In the genomic region with DNA sequence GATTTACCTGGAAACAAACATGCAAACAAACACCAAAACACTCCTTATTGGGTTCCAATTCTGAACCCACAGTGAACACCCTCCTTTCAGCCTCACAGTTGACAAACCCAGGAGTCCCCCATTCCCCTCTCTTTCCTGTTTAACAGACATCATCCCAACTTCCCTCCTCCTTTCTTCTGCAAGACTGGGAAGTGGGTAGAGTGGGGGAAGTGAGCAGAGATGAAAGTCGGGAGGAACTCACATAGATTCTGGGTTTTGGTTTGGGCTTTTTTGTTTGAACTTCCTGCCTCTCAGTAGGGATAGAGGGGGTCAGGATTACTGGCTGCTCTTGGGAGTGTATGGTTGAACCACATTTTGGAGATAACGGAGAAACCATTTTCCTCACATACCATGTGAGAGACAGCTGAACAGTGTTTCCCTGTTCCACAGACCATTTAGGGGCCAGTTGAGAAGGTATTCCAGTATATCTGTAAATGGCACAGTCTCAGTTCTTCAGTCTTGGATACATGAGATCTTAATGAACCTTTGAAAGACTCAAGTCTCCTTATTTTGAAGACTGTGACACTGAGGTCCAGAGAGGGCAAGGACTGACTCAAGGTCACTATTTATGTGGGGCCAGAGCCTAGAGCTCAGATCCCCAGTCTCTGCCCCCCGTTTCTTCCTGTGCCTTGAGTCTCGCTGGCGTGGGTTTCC, we compare ENCODE assay signal across 3 cellular contexts.
TF ChIP-seq lines count a peak whose summit lies in the region.

No MANE protein-coding gene starts in this region.

TF ChIP-seq in IMR-90, 13 proteins besides CTCF, POLR2A, EP300 and RAD21:
- no peak for TF ChIP-seq RFX5 (IDR thresholded peaks at IDR 0.05; ENCODE audit: low read depth, low read length)
- no peak for TF ChIP-seq MXI1 (IDR thresholded peaks at IDR 0.05; ENCODE audit: borderline replicate concordance, low read depth, low read length)
- TF ChIP-seq, protein P1, sequence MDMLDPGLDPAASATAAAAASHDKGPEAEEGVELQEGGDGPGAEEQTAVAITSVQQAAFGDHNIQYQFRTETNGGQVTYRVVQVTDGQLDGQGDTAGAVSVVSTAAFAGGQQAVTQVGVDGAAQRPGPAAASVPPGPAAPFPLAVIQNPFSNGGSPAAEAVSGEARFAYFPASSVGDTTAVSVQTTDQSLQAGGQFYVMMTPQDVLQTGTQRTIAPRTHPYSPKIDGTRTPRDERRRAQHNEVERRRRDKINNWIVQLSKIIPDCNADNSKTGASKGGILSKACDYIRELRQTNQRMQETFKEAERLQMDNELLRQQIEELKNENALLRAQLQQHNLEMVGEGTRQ (IDR thresholded peaks at IDR 0.05; ENCODE audit: low read depth, low read length), result no peak
- TF ChIP-seq FOS (IDR thresholded peaks at IDR 0.05; ENCODE audit: low read depth, low read length), result no peak
- no peak for TF ChIP-seq CEBPB (IDR thresholded peaks at IDR 0.05; ENCODE audit: low read depth, low read length)
- TF ChIP-seq MAZ (IDR thresholded peaks at IDR 0.05; ENCODE audit: borderline replicate concordance, low read depth, low read length), result no peak

TF ChIP-seq in H1, 55 proteins besides CTCF, POLR2A, EP300 and RAD21:
- TF ChIP-seq, protein P1 (IDR thresholded peaks at IDR 0.05; ENCODE audit: low read length), result no peak
- TF ChIP-seq HDAC6 (IDR thresholded peaks at IDR 0.05; ENCODE audit: low read depth, low read length) (no peak), CTBP2 (IDR thresholded peaks at IDR 0.05; ENCODE audit: borderline replicate concordance, insufficient read depth, insufficient read length, low read length) (no peak), NRF1 (IDR thresholded peaks at IDR 0.05; ENCODE audit: low read depth, low read length) (no peak), SIN3A (conservative IDR thresholded peaks at IDR 0.05 in 1 of 2, IDR thresholded peaks at IDR 0.05 in 1 of 2; ENCODE audit: low read depth in 1 of 2, low read length in 2 of 2) (no peak), FOSL1 (IDR thresholded peaks at IDR 0.05; ENCODE audit: insufficient read depth, low read depth, low read length) (no peak), CBX8 (IDR thresholded peaks at IDR 0.05; ENCODE audit: borderline replicate concordance, low read depth, low read length) (no peak), RXRA (IDR thresholded peaks at IDR 0.05; ENCODE audit: insufficient read depth, low read depth, low read length) (no peak), TBP (IDR thresholded peaks at IDR 0.05; ENCODE audit: low read depth, low read length) (no peak), CBX5 (IDR thresholded peaks at IDR 0.05; ENCODE audit: low read depth, low read length) (no peak)

TF ChIP-seq in HEK293T, 16 proteins besides CTCF, POLR2A, EP300 and RAD21:
- TF ChIP-seq LEF1 (IDR thresholded peaks at IDR 0.05; ENCODE audit: borderline replicate concordance), result no peak
- no peak for TF ChIP-seq ARNT (IDR thresholded peaks at IDR 0.05)
- no peak for TF ChIP-seq BHLHE40 (IDR thresholded peaks at IDR 0.05; ENCODE audit: borderline replicate concordance)
- TF ChIP-seq TARDBP (IDR thresholded peaks at IDR 0.05), result no peak
- no peak for TF ChIP-seq FOXA1 (IDR thresholded peaks at IDR 0.05)
- TF ChIP-seq ELF4 (IDR thresholded peaks at IDR 0.05), result no peak
- TF ChIP-seq CTBP1 (IDR thresholded peaks at IDR 0.05; ENCODE audit: borderline replicate concordance), result no peak
